ENCODE assay signal across 11 cellular contexts in genomic region chr20:10619427-10619826, GRCh38. TPM values are rescaled to one million over a fixed set of nuclear protein-coding genes. Genes with fewer than 3 reads are reported as not detected.
DNase-seq lines count a peak whose midpoint lies in the region; ATAC-seq and TF ChIP-seq lines count a peak whose summit lies in the region.
"Had no signal": no experiment of that assay in that cellular context is flagged by ENCODE, and none has a peak within 500 bp of the region (broad histone marks: within the 10 kb centered on the region; RNA-seq: fewer than 3 reads in every experiment).

No MANE protein-coding gene starts in this region.

- no peak overlapping the region for H4K5ac ChIP-seq in H9 (ENCODE audit: insufficient read length, low read depth, low read length)

- no peak overlapping the region for H3K18ac ChIP-seq in H9 (ENCODE audit: insufficient read length, low read depth, low read length)

- no peak overlapping the region for H3K23ac ChIP-seq in H9 (ENCODE audit: insufficient read length, low read depth, low read length)

- H3K36me3 Mint-ChIP-seq in H9 (ENCODE audit: insufficient read depth in 1 of 3, low read depth in 3 of 3): peaks cover 6 to 9% (median 7%) of the 10 kb centered on the region in 3 experiments; a peak in 6 of 7 replicates
- peaks cover 26% of the 10 kb centered on the region for H3K36me3 Mint-ChIP-seq in activated CD8-positive, alpha-beta T cell treated with anti-CD3 and anti-CD28 coated beads for 36 hours (ENCODE audit: low read depth)

- H3K4ac ChIP-seq in H9 (ENCODE audit: low read depth, low read length): no peak overlapping the region

- H2BK20ac ChIP-seq in H9 (ENCODE audit: low read depth, low read length, poor library complexity, severe bottlenecking): no peak overlapping the region

- H3T11ph ChIP-seq in H9 (ENCODE audit: low read length): no peak overlapping the region

- H2AK5ac ChIP-seq in H9 (ENCODE audit: insufficient read length, low read length): no peak overlapping the region

- peak overlapping the region in 1 of 2 experiments; percentile 1; a peak in 1 of 5 replicates for H3K4me3 Mint-ChIP-seq in H9
- no peak overlapping the region for H3K4me3 Mint-ChIP-seq in activated CD8-positive, alpha-beta T cell treated with anti-CD3 and anti-CD28 coated beads for 36 hours

- H3K27me3 ChIP-seq in H9 (ENCODE audit: insufficient read depth, low read length): no peaks in the 10 kb centered on the region
- H3K27me3 ChIP-seq: heart right ventricle had no signal

- peak overlapping the region in 1 of 3 experiments; percentile 79; a peak in 2 of 7 replicates for H3K27ac Mint-ChIP-seq in H9
- H3K27ac Mint-ChIP-seq in activated CD8-positive, alpha-beta T cell treated with anti-CD3 and anti-CD28 coated beads for 36 hours: no peak overlapping the region
- H3K27ac Mint-ChIP-seq: activated naive CD4-positive, alpha-beta T cell treated with anti-CD3 and anti-CD28 coated beads, Interleukin-2, amount 50 U/mL, for 72 hours had no signal

- no peaks in the 10 kb centered on the region for H3K79me1 ChIP-seq in H9 (ENCODE audit: insufficient read depth, low read depth, low read length, poor library complexity, severe bottlenecking)

- no peak overlapping the region for H2BK15ac ChIP-seq in H9 (ENCODE audit: low read depth, low read length)

- peaks cover 4% of the 10 kb centered on the region; the same call in 1 of the 2 replicates for H3K27me3 Mint-ChIP-seq in H9 (ENCODE audit: low read depth)
- no peaks in the 10 kb centered on the region for H3K27me3 Mint-ChIP-seq in activated CD8-positive, alpha-beta T cell treated with anti-CD3 and anti-CD28 coated beads for 36 hours

- CTCF ChIA-PET in activated CD8-positive, alpha-beta T cell treated with anti-CD3 and anti-CD28 coated beads for 36 hours (lab: Charles Lee): no interaction called here

- H4K8ac ChIP-seq in H9 (replicated peaks; ENCODE audit: insufficient read length, low read depth, low read length): no peak overlapping the region

- no peaks in the 10 kb centered on the region for H3K79me2 ChIP-seq in H9 (ENCODE audit: insufficient read depth, low read length)
- H3K79me2 ChIP-seq: parathyroid adenoma had no signal

- no CpG with 5 or more reads among the region's 3 CpGs for WGBS in H9 (ENCODE audit: extremely low coverage, insufficient read length, low lambda C conversion rate)

- no peak overlapping the region for H3K27ac ChIP-seq in H9 (ENCODE audit: insufficient read length, low read depth, low read length)
- H3K27ac ChIP-seq: parathyroid adenoma had no signal

- no peak for DNase-seq in H9
- peak; percentile 90 for DNase-seq in RPMI7951 (ENCODE audit: low read depth)
- peak; percentile 97 for DNase-seq in fibroblast of mammary gland (ENCODE audit: low read depth)
- DNase-seq in skeletal muscle cell (ENCODE audit: low read depth): peak; percentile 90
- no peak for DNase-seq in activated CD4-positive, CD25-positive, alpha-beta regulatory T cell treated with anti-CD3 and anti-CD28 coated beads, Interleukin-2, amount 50 U/mL, for 72 hours
- no peak for DNase-seq in activated CD8-positive, alpha-beta T cell treated with anti-CD3 and anti-CD28 coated beads for 36 hours
- DNase-seq in cerebellum (ENCODE audit: low spot score): no peak
- DNase-seq: heart right ventricle had no signal

- TF ChIP-seq CTCF in H9 (conservative IDR thresholded peaks at IDR 0.05) (no peak), fibroblast of mammary gland (conservative IDR thresholded peaks at IDR 0.05; ENCODE audit: control insufficient read depth, insufficient read depth, low read depth, low read length) (no peak)
- no peak for TF ChIP-seq CTCF in activated CD8-positive, alpha-beta T cell treated with anti-CD3 and anti-CD28 coated beads for 36 hours (IDR thresholded peaks at IDR 0.05)

- H3K9ac ChIP-seq in H9 (ENCODE audit: extremely low read depth, insufficient read length, low read length): no peak overlapping the region
- H3K9ac ChIP-seq: parathyroid adenoma had no signal

- H3K4me1 ChIP-seq in H9 (ENCODE audit: insufficient read depth, low read length): peaks cover 2% of the 10 kb centered on the region; the same call in 1 of the 2 replicates

- H3K14ac ChIP-seq in H9 (ENCODE audit: insufficient read depth, low read length): no peak overlapping the region

- POLR2A ChIA-PET in activated CD8-positive, alpha-beta T cell treated with anti-CD3 and anti-CD28 coated beads for 36 hours (lab: Charles Lee): interaction anchor here (0.5 kb wide), 1 partner anchor 12 kb away, joined by 3 read pairs; no protein-coding TSS in a partner anchor

- no peak overlapping the region for H2BK12ac ChIP-seq in H9 (ENCODE audit: insufficient read length, low read depth, low read length)

- H3K4me3 ChIP-seq in fibroblast of mammary gland (ENCODE audit: control insufficient read depth, low read depth, low read length) (no peak overlapping the region), skeletal muscle cell (ENCODE audit: low read depth, low read length) (no peak overlapping the region)
- H3K4me3 ChIP-seq: heart right ventricle had no signal

- H3K9me3 ChIP-seq in H9 (ENCODE audit: control insufficient read depth, low read depth, low read length): no peaks in the 10 kb centered on the region
- H3K9me3 ChIP-seq: heart right ventricle had no signal

- no peak overlapping the region for H2BK120ac ChIP-seq in H9 (ENCODE audit: low read depth, low read length, poor library complexity, severe bottlenecking)

- intact Hi-C loops in activated CD8-positive, alpha-beta T cell treated with anti-CD3 and anti-CD28 coated beads for 36 hours (cut with micrococcal nuclease): no loop called here

- no peak overlapping the region for H3K56ac ChIP-seq in H9 (ENCODE audit: insufficient read length, low read depth, low read length)

- no peaks in the 10 kb centered on the region for H3K23me2 ChIP-seq in H9 (ENCODE audit: insufficient read length, low read depth, low read length, poor library complexity, severe bottlenecking)

- H3K4me1 Mint-ChIP-seq in H9: peaks cover 31 to 32% of the 10 kb centered on the region in 2 experiments
- no peaks in the 10 kb centered on the region for H3K4me1 Mint-ChIP-seq in activated CD8-positive, alpha-beta T cell treated with anti-CD3 and anti-CD28 coated beads for 36 hours (ENCODE audit: low read depth)

- H2AFZ ChIP-seq in H9 (ENCODE audit: low read length): no peak overlapping the region
- H2AFZ ChIP-seq: parathyroid adenoma had no signal

- peak overlapping the region; percentile 20 for H3K4me2 ChIP-seq in H9 (ENCODE audit: insufficient read depth, insufficient read length, low read length)

- ATAC-seq in activated CD8-positive, alpha-beta T cell treated with anti-CD3 and anti-CD28 coated beads for 36 hours: no peak
- ATAC-seq in GM18873 (IDR thresholded peaks at IDR 0.05; ENCODE audit: low FRiP score, unreplicated experiment): no peak
- ATAC-seq: activated naive CD4-positive, alpha-beta T cell treated with anti-CD3 and anti-CD28 coated beads, Interleukin-2, amount 50 U/mL, for 72 hours had no signal

- no peaks in the 10 kb centered on the region for H4K20me1 ChIP-seq in H9 (ENCODE audit: control insufficient read depth, insufficient read depth, insufficient read length)

- no peaks in the 10 kb centered on the region for H3K9me3 Mint-ChIP-seq in H9
- H3K9me3 Mint-ChIP-seq in activated CD8-positive, alpha-beta T cell treated with anti-CD3 and anti-CD28 coated beads for 36 hours: no peaks in the 10 kb centered on the region

- no peak overlapping the region for H4K91ac ChIP-seq in H9 (ENCODE audit: insufficient read length, low read depth, low read length)

- H2BK5ac ChIP-seq in H9 (ENCODE audit: insufficient read length, low read length): no peak overlapping the region

RNA-seq across cellular contexts. Expression of gene JAG1, which starts 54.4 kb away (rescaled TPM):
- 54.0 and 58.1 TPM in 2 replicates for total RNA-seq in H9 (2021)
- 3.0 and 3.1 TPM in 2 replicates for total RNA-seq in RPMI7951 (2014; rRNA removed; shearing (Covaris generic))
- under 1 TPM; 0.41 to 0.58 TPM for total RNA-seq in activated CD8-positive, alpha-beta T cell treated with anti-CD3 and anti-CD28 coated beads for 36 hours
- 50.8 TPM for total RNA-seq in cerebellum

Comparison
In these comparisons a context has a peak if more than half of its experiments do, and no peak if none do; other contexts are left out.
1. DNase-seq: peak in RPMI7951 (single experiment), fibroblast of mammary gland (single experiment) and skeletal muscle cell (single experiment); none in H9 (single experiment), activated CD4-positive, CD25-positive, alpha-beta regulatory T cell treated with anti-CD3 and anti-CD28 coated beads, Interleukin-2, amount 50 U/mL, for 72 hours (single experiment), activated CD8-positive, alpha-beta T cell treated with anti-CD3 and anti-CD28 coated beads for 36 hours (single experiment) and cerebellum (single experiment).
2. RNA of gene JAG1, which starts 54.4 kb away (total RNA-seq): 54.0 to 58.1 TPM in H9 and 50.8 TPM in cerebellum (single experiment); 3.0 to 3.1 TPM in RPMI7951 and 0.41 to 0.58 TPM in activated CD8-positive, alpha-beta T cell treated with anti-CD3 and anti-CD28 coated beads for 36 hours; every median in the first group is over 10 times any median in the second.